In the genomic region with DNA sequence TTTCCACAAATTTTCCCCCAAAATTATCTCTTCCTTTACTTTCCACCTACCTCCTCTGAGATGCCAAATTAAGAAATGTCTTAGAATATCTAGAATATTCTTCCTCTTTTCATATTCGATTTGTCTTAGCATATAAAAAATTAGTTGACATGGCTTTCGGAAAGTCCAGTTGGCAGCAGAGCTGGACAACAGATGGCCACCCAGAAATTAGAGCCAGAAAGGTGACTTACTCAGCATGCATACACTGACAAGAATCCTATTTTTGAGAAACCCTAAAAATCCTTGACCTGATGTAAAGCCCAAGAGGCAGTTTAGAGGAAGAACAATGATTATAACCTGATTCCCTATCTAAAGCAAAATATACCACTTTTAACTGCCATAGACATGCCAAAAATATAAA, we compare ENCODE assay signal across 26 cellular contexts. TPM values are rescaled to one million over a fixed set of nuclear protein-coding genes. Genes with fewer than 3 reads are reported as not detected.
A peak's percentile ranks its signal among the peaks of the same experiment; 100 is the strongest.
DNase-seq lines count a peak whose midpoint lies in the region; ATAC-seq and TF ChIP-seq lines count a peak whose summit lies in the region.
"Had no signal": no experiment of that assay in that cellular context is flagged by ENCODE, and none has a peak within 500 bp of the region (broad histone marks: within the 10 kb centered on the region; RNA-seq: fewer than 3 reads in every experiment).

No MANE protein-coding gene starts in this region.

- peaks cover 38% of the 10 kb centered on the region for H3K36me3 Mint-ChIP-seq in T-helper 2 cell treated with Interferon-gamma antibody and Interleukin-4, amounts not matched to agents 5 μg/mL and 100 μg/mL, for 36 hours (ENCODE audit: low read depth)
- H3K36me3 Mint-ChIP-seq in activated T-cell treated with anti-CD3 and anti-CD28 coated beads, Interleukin-2, amount 50 U/mL, for 72 hours (ENCODE audit: insufficient read depth in 2 of 2): peaks cover 3 to 24% of the 10 kb centered on the region in 2 donors
- H3K36me3 Mint-ChIP-seq in CD4-positive, alpha-beta memory T cell: peaks cover 37 to 47% of the 10 kb centered on the region in 2 donors

- H4K20me1 ChIP-seq in smooth muscle cell (ENCODE audit: low read depth): peaks cover 62% of the 10 kb centered on the region

- no peak for DNase-seq in T-helper 2 cell treated with Interferon-gamma antibody and Interleukin-4, amounts not matched to agents 5 μg/mL and 100 μg/mL, for 36 hours (ENCODE audit: low spot score)
- DNase-seq in T-helper 2 cell: no peak
- DNase-seq in activated T-cell treated with anti-CD3 and anti-CD28 coated beads, Interleukin-2, amount 50 U/mL, for 72 hours: no peak
- DNase-seq in activated T-cell treated with anti-CD3 and anti-CD28 coated beads, Interleukin-2, amount 50 U/mL, for 1 hour: no peak
- peak; percentile 82 for DNase-seq in cerebellar cortex (ENCODE audit: low spot score)
- DNase-seq in smooth muscle cell (lab: John Stamatoyannopoulos, UW; ENCODE audit: unreplicated experiment): no peak
- DNase-seq in stimulated activated naive CD8-positive, alpha-beta T cell treated with anti-CD3 and anti-CD28 coated beads, Interleukin-15, Interleukin-2, amounts not matched to agents 100 U/mL and 50 U/mL, for 24 hours: no peak
- DNase-seq in CD4-positive, alpha-beta memory T cell: no peak
- DNase-seq: BE2C, Calu3, DMS79 treated with DMSO at 0.1 percent for 48 hours, NCI-H1092, NCI-H1417 treated with DMSO at 0.1 percent for 48 hours, NCI-H1694 treated with DMSO at 0.1 percent for 48 hours, NCI-H2081, NCI-H2171, NCI-H226, NCI-H510A, NCI-H69, OCI-M1, Peyer's patch, SHP77 treated with DMSO at 0.1 percent for 48 hours had no signal

- peaks cover 10% of the 10 kb centered on the region for H3K36me3 ChIP-seq in smooth muscle cell (ENCODE audit: low read depth)
- peaks cover 9% of the 10 kb centered on the region for H3K36me3 ChIP-seq in CD4-positive, alpha-beta memory T cell (ENCODE audit: insufficient read depth, low read length)

- WGBS in smooth muscle cell (ENCODE audit: low lambda C conversion rate): 96% methylated on average over 2 of the region's 2 CpGs

- CTCF ChIA-PET in CD4-positive, alpha-beta memory T cell (lab: Charles Lee; ENCODE audit: partially characterized antibody): no interaction called here

- POLR2A ChIA-PET in CD4-positive, alpha-beta memory T cell (lab: Charles Lee; ENCODE audit: partially characterized antibody): no interaction called here

- H3K27me3 Mint-ChIP-seq in T-helper 2 cell treated with Interferon-gamma antibody and Interleukin-4, amounts not matched to agents 5 μg/mL and 100 μg/mL, for 36 hours (ENCODE audit: low read depth): no peaks in the 10 kb centered on the region
- no peaks in the 10 kb centered on the region for H3K27me3 Mint-ChIP-seq in activated T-cell treated with anti-CD3 and anti-CD28 coated beads, Interleukin-2, amount 50 U/mL, for 72 hours (ENCODE audit: low read depth)
- no peaks in the 10 kb centered on the region for H3K27me3 Mint-ChIP-seq in CD4-positive, alpha-beta memory T cell
- H3K27me3 Mint-ChIP-seq: IgD-negative memory B cell had no signal

- intact Hi-C loops in CD4-positive, alpha-beta memory T cell (cut with micrococcal nuclease): no loop called here

- no peak overlapping the region for H3K4me3 Mint-ChIP-seq in T-helper 2 cell treated with Interferon-gamma antibody and Interleukin-4, amounts not matched to agents 5 μg/mL and 100 μg/mL, for 36 hours
- H3K4me3 Mint-ChIP-seq in activated T-cell treated with anti-CD3 and anti-CD28 coated beads, Interleukin-2, amount 50 U/mL, for 72 hours: no peak overlapping the region
- H3K4me3 Mint-ChIP-seq in CD4-positive, alpha-beta memory T cell: no peak overlapping the region
- H3K4me3 Mint-ChIP-seq: CD14-positive monocyte, IgD-negative memory B cell had no signal

- TF ChIP-seq CTCF in smooth muscle cell (IDR thresholded peaks at IDR 0.05; ENCODE audit: borderline replicate concordance, insufficient read depth, poor library complexity, severe bottlenecking): no peak

- peaks cover 52% of the 10 kb centered on the region for H3K79me2 ChIP-seq in smooth muscle cell (ENCODE audit: low read depth)

- no peak overlapping the region for H3K9ac ChIP-seq in smooth muscle cell (ENCODE audit: low read depth)

- H3K9me3 ChIP-seq in smooth muscle cell (replicated peaks; ENCODE audit: low read depth): no peaks in the 10 kb centered on the region
- H3K9me3 ChIP-seq in CD4-positive, alpha-beta memory T cell (ENCODE audit: control insufficient read depth in 1 of 2, low read length in 2 of 2): no peaks in the 10 kb centered on the region
- H3K9me3 ChIP-seq: BE2C, Peyer's patch had no signal

- peaks cover 28% of the 10 kb centered on the region for H3F3A ChIP-seq in smooth muscle cell (ENCODE audit: low read depth)

- H3K4me2 ChIP-seq in smooth muscle cell: peak overlapping the region; percentile 39

- peaks cover 25% of the 10 kb centered on the region for H3K4me1 Mint-ChIP-seq in T-helper 2 cell treated with Interferon-gamma antibody and Interleukin-4, amounts not matched to agents 5 μg/mL and 100 μg/mL, for 36 hours (ENCODE audit: low read depth)
- H3K4me1 Mint-ChIP-seq in activated T-cell treated with anti-CD3 and anti-CD28 coated beads, Interleukin-2, amount 50 U/mL, for 72 hours (ENCODE audit: low read depth): no peaks in the 10 kb centered on the region
- peaks cover 7 to 23% (median 14%) of the 10 kb centered on the region in 4 donors for H3K4me1 Mint-ChIP-seq in CD4-positive, alpha-beta memory T cell

- H3K4me1 ChIP-seq in smooth muscle cell (ENCODE audit: low read depth): peaks cover 4% of the 10 kb centered on the region
- H3K4me1 ChIP-seq in CD4-positive, alpha-beta memory T cell (ENCODE audit: insufficient read depth, low read length): no peaks in the 10 kb centered on the region
- H3K4me1 ChIP-seq: Peyer's patch had no signal

- peak overlapping the region; percentile 70 for H3K27ac ChIP-seq in smooth muscle cell (ENCODE audit: low read depth)
- H3K27ac ChIP-seq in CD4-positive, alpha-beta memory T cell (ENCODE audit: low read depth, low read length): no peak overlapping the region
- H3K27ac ChIP-seq: 22Rv1, HL-60, Peyer's patch had no signal

- no peaks in the 10 kb centered on the region for H3K9me3 Mint-ChIP-seq in T-helper 2 cell treated with Interferon-gamma antibody and Interleukin-4, amounts not matched to agents 5 μg/mL and 100 μg/mL, for 36 hours
- no peaks in the 10 kb centered on the region for H3K9me3 Mint-ChIP-seq in activated T-cell treated with anti-CD3 and anti-CD28 coated beads, Interleukin-2, amount 50 U/mL, for 72 hours
- no peaks in the 10 kb centered on the region for H3K9me3 Mint-ChIP-seq in CD4-positive, alpha-beta memory T cell
- H3K9me3 Mint-ChIP-seq: CD14-positive monocyte, IgD-negative memory B cell had no signal

- H3K27me3 ChIP-seq in smooth muscle cell (ENCODE audit: low read depth): no peaks in the 10 kb centered on the region
- H3K27me3 ChIP-seq in CD4-positive, alpha-beta memory T cell (ENCODE audit: insufficient read depth, low read length): no peaks in the 10 kb centered on the region
- H3K27me3 ChIP-seq: BE2C, Peyer's patch had no signal

- H2AFZ ChIP-seq in smooth muscle cell (ENCODE audit: low read depth): no peak overlapping the region

- ATAC-seq in activated T-cell treated with anti-CD3 and anti-CD28 coated beads, Interleukin-2, amount 50 U/mL, for 72 hours (replicated peaks in 1 of 2): no peak
- ATAC-seq in stimulated activated naive CD8-positive, alpha-beta T cell treated with anti-CD3 and anti-CD28 coated beads, Interleukin-15, Interleukin-2, amounts not matched to agents 100 U/mL and 50 U/mL, for 24 hours: no peak

- peak overlapping the region; percentile 54 for H3K27ac Mint-ChIP-seq in T-helper 2 cell treated with Interferon-gamma antibody and Interleukin-4, amounts not matched to agents 5 μg/mL and 100 μg/mL, for 36 hours
- peak overlapping the region; percentile 77 for H3K27ac Mint-ChIP-seq in activated T-cell treated with anti-CD3 and anti-CD28 coated beads, Interleukin-2, amount 50 U/mL, for 72 hours
- peak overlapping the region in 2 of 7 donors; percentile 19 to 52 for H3K27ac Mint-ChIP-seq in CD4-positive, alpha-beta memory T cell

- no peak overlapping the region for H3K4me3 ChIP-seq in smooth muscle cell
- no peak overlapping the region for H3K4me3 ChIP-seq in CD4-positive, alpha-beta memory T cell (ENCODE audit: low read length in 2 of 2)
- H3K4me3 ChIP-seq: Peyer's patch had no signal

RNA-seq across cellular contexts. Expression of a gene that starts 22.0 kb away (rescaled TPM):
- 10 to 100 TPM; 65.1 to 76.6 TPM for total RNA-seq in activated T-cell treated with anti-CD3 and anti-CD28 coated beads, Interleukin-2, amount 50 U/mL, for 72 hours
- total RNA-seq in smooth muscle cell: 236 and 262 TPM in 2 replicates
- polyA plus RNA-seq in smooth muscle cell: 195 and 248 TPM in 2 replicates
- 10 to 100 TPM; 44.6 to 47.9 TPM for total RNA-seq in CD4-positive, alpha-beta memory T cell
- polyA plus RNA-seq in CD4-positive, alpha-beta memory T cell: 10 to 100 TPM; 67.3 to 84.3 TPM

RNA-seq across cellular contexts. Expression of a gene that starts 22.2 kb away (rescaled TPM):
- 10 to 100 TPM; 12.3 to 13.4 TPM for total RNA-seq in activated T-cell treated with anti-CD3 and anti-CD28 coated beads, Interleukin-2, amount 50 U/mL, for 72 hours
- total RNA-seq in smooth muscle cell: 110 and 145 TPM in 2 replicates
- polyA plus RNA-seq in smooth muscle cell: 55.7 and 98.1 TPM in 2 replicates
- total RNA-seq in CD4-positive, alpha-beta memory T cell: 1 to 10 TPM; 4.1 to 4.2 TPM
- polyA plus RNA-seq in CD4-positive, alpha-beta memory T cell: 1 to 10 TPM; 7.2 to 9.8 TPM
